11 cellular contexts compared by ENCODE assay signal in the genomic region with DNA sequence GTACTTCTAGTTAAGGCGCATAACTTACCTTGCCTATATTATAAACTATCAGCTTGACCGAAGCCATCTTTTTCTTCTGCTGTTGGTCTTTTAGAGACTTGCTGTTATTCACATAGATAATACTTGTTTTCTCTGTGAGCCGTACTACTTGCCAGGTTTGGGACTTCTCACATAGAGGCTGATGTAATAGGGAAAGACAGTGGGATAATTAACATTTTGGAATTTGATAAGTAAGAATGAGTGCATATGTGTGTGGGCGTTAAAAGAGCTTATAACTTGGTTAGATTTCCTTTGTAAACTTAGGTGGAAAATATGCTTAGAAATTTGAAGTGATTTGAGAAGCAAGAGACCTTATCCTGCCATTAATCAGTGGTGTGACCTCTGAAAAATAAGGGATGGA. TPM values are rescaled to one million over a fixed set of nuclear protein-coding genes. Genes with fewer than 3 reads are reported as not detected.
DNase-seq lines count a peak whose midpoint lies in the region; ATAC-seq, FAIRE-seq and TF ChIP-seq lines count a peak whose summit lies in the region.
"Had no signal": no experiment of that assay in that cellular context is flagged by ENCODE, and none has a peak within 500 bp of the region (broad histone marks: within the 10 kb centered on the region; RNA-seq: fewer than 3 reads in every experiment).

No MANE protein-coding gene starts in this region.

- H3K27ac ChIP-seq in CD8-positive, alpha-beta memory T cell (ENCODE audit: low read depth, low read length) = peak overlapping the region; percentile 12
- H3K27ac ChIP-seq in KMS-11 = peak overlapping the region; percentile 96
- H3K27ac ChIP-seq: coronary artery, parathyroid adenoma, upper lobe of right lung had no signal

- H3K79me2 ChIP-seq in KMS-11 (ENCODE audit: insufficient read depth, low read depth) = peaks cover 98% of the 10 kb centered on the region

- peaks cover 0 to 3% (median 2%) of the 10 kb centered on the region in 3 donors for H3K36me3 Mint-ChIP-seq in CD8-positive, alpha-beta memory T cell
- peaks cover 26% of the 10 kb centered on the region for H3K36me3 Mint-ChIP-seq in nephron (ENCODE audit: low read depth)

- peaks cover 13% of the 10 kb centered on the region for H3K4me1 ChIP-seq in CD8-positive, alpha-beta memory T cell (ENCODE audit: insufficient read depth, low read length)
- H3K4me1 ChIP-seq in KMS-11 (ENCODE audit: low read depth, poor library complexity, severe bottlenecking) = peaks cover 99% of the 10 kb centered on the region

- H3K9ac ChIP-seq in KMS-11 = peak overlapping the region; percentile 40; the same call in 1 of the 2 replicates
- H3K9ac ChIP-seq: parathyroid adenoma had no signal

- no peaks in the 10 kb centered on the region for H3K27me3 Mint-ChIP-seq in CD8-positive, alpha-beta memory T cell
- no peaks in the 10 kb centered on the region for H3K27me3 Mint-ChIP-seq in nephron (ENCODE audit: low read depth)

- no peaks in the 10 kb centered on the region for H4K20me1 ChIP-seq in KMS-11 (ENCODE audit: insufficient read depth)

- peak overlapping the region; percentile 76 for H3K4me2 ChIP-seq in KMS-11

- no peaks in the 10 kb centered on the region for H3K9me3 Mint-ChIP-seq in CD8-positive, alpha-beta memory T cell
- no peaks in the 10 kb centered on the region for H3K9me3 Mint-ChIP-seq in nephron

- ATAC-seq in left colon = no peak

- peak overlapping the region in 3 of 7 donors; percentile 1 to 15 (median 7) for H3K4me3 Mint-ChIP-seq in CD8-positive, alpha-beta memory T cell
- H3K4me3 Mint-ChIP-seq in nephron = no peak overlapping the region
- H3K4me3 Mint-ChIP-seq: CD14-positive monocyte had no signal

- CTCF ChIA-PET in CD8-positive, alpha-beta memory T cell (lab: Charles Lee) = interaction anchor here (0.8 to 1.4 kb wide), 2 partner anchors 17 to 51 kb away, joined by 3 read pairs; no protein-coding TSS in a partner anchor

- no peak overlapping the region for H2AFZ ChIP-seq in KMS-11 (ENCODE audit: low read depth)
- H2AFZ ChIP-seq: parathyroid adenoma had no signal

- TF ChIP-seq CTCF in KMS-11 (conservative IDR thresholded peaks at IDR 0.05; ENCODE audit: low read depth, low read length) = no peak
- TF ChIP-seq CTCF in bronchial epithelial cell (IDR thresholded peaks at IDR 0.05; ENCODE audit: insufficient read depth, low read length, severe bottlenecking) = no peak
- TF ChIP-seq CTCF in nephron (IDR thresholded peaks at IDR 0.05; ENCODE audit: unreplicated experiment in 3 of 3) = no peak

- H3K9me3 ChIP-seq in CD8-positive, alpha-beta memory T cell (ENCODE audit: low read length) = no peaks in the 10 kb centered on the region
- H3K9me3 ChIP-seq: upper lobe of right lung had no signal

- DNase-seq in CD8-positive, alpha-beta memory T cell = no peak
- DNase-seq in bronchial epithelial cell (ENCODE audit: low read depth) (peak; percentile 72), left colon (no peak), nucleus accumbens (lab: John Stamatoyannopoulos, UW) (no peak)
- DNase-seq in activated effector memory CD4-positive, alpha-beta T cell treated with anti-CD3 and anti-CD28 coated beads, Interleukin-2, amount 50 U/mL, for 16 hours = no peak
- DNase-seq: upper lobe of right lung had no signal

- POLR2A ChIA-PET in CD8-positive, alpha-beta memory T cell (lab: Charles Lee) = no interaction called here

- H3K4me1 Mint-ChIP-seq in CD8-positive, alpha-beta memory T cell = peaks cover 19 to 32% (median 23%) of the 10 kb centered on the region in 3 donors
- H3K4me1 Mint-ChIP-seq in nephron = peaks cover 53% of the 10 kb centered on the region

- intact Hi-C loops in left colon (cut with DNase I, micrococcal nuclease) = no loop called here

- H3K4me3 ChIP-seq in CD8-positive, alpha-beta memory T cell (ENCODE audit: low read length) = no peak overlapping the region
- H3K4me3 ChIP-seq in KMS-11 (IDR thresholded peaks at IDR 0.05; ENCODE audit: insufficient read depth, low read depth, low read length) (no peak overlapping the region), bronchial epithelial cell (ENCODE audit: low read depth, low read length) (no peak overlapping the region)
- H3K4me3 ChIP-seq: coronary artery, upper lobe of right lung had no signal

- H3K27me3 ChIP-seq in CD8-positive, alpha-beta memory T cell (ENCODE audit: insufficient read depth, low read length, poor library complexity, severe bottlenecking) = no peaks in the 10 kb centered on the region
- H3K27me3 ChIP-seq in KMS-11 (ENCODE audit: insufficient read depth, low read depth) (no peaks in the 10 kb centered on the region), bronchial epithelial cell (ENCODE audit: control insufficient read depth, insufficient read depth, low read length) (no peaks in the 10 kb centered on the region)
- H3K27me3 ChIP-seq: upper lobe of right lung had no signal

- FAIRE-seq in bronchial epithelial cell (lab: Jason Lieb, UNC) = no peak

- H3K36me3 ChIP-seq in CD8-positive, alpha-beta memory T cell (ENCODE audit: insufficient read depth, low read length) = no peaks in the 10 kb centered on the region
- H3K36me3 ChIP-seq in KMS-11 (ENCODE audit: insufficient read depth) (no peaks in the 10 kb centered on the region; the same call in 1 of the 2 replicates), bronchial epithelial cell (ENCODE audit: control insufficient read depth, insufficient read depth, low read length) (no peaks in the 10 kb centered on the region)

- H3K27ac Mint-ChIP-seq in CD8-positive, alpha-beta memory T cell = peak overlapping the region in 1 of 8 donors; percentile 3
- H3K27ac Mint-ChIP-seq in nephron = peak overlapping the region; percentile 20 to 37 (median 37)

RNA-seq across cellular contexts. Expression of a gene that starts 47.8 kb away (rescaled TPM):
- 10 to 100 TPM; 17.4 to 18.6 TPM for total RNA-seq in CD8-positive, alpha-beta memory T cell
- polyA plus RNA-seq in CD8-positive, alpha-beta memory T cell = 8.7 TPM
- total RNA-seq in bronchial epithelial cell (32.3 and 39.2 TPM in 2 replicates), left colon (100 to 1,000 TPM; 100 to 113 TPM)
